14 cellular contexts compared by ENCODE assay signal in genomic region chr9:87800456-87800855, GRCh38.
DNase-seq lines count a peak whose midpoint lies in the region; TF ChIP-seq lines count a peak whose summit lies in the region.
"Had no signal": no experiment of that assay in that cellular context is flagged by ENCODE, and none has a peak within 500 bp of the region (broad histone marks: within the 10 kb centered on the region; RNA-seq: fewer than 3 reads in every experiment).

No MANE protein-coding gene starts in this region.

- TF ChIP-seq CTCF in mesothelial cell of epicardium (IDR thresholded peaks at IDR 0.05; ENCODE audit: unreplicated experiment) (no peak), osteocyte (IDR thresholded peaks at IDR 0.05) (no peak)

- peaks cover 23% of the 10 kb centered on the region for H3K4me1 Mint-ChIP-seq in dendritic cell treated with granulocyte-macrophage colony-stimulating factor and Interleukin-4, amounts not matched to agents 40 ng/mL and 50 ng/mL, for 4 days (ENCODE audit: low read depth)
- H3K4me1 Mint-ChIP-seq in mesothelial cell of epicardium (peaks cover 40% of the 10 kb centered on the region), osteocyte (ENCODE audit: unreplicated experiment) (no peaks in the 10 kb centered on the region)

- no peak overlapping the region for H3K4me3 Mint-ChIP-seq in dendritic cell treated with granulocyte-macrophage colony-stimulating factor and Interleukin-4, amounts not matched to agents 40 ng/mL and 50 ng/mL, for 4 days
- H3K4me3 Mint-ChIP-seq in mesothelial cell of epicardium: no peak overlapping the region
- no peak overlapping the region for H3K4me3 Mint-ChIP-seq in osteocyte (ENCODE audit: unreplicated experiment)
- H3K4me3 Mint-ChIP-seq: CD4-positive, alpha-beta T cell; HFFc6 had no signal

- intact Hi-C loops in dendritic cell treated with granulocyte-macrophage colony-stimulating factor and Interleukin-4, amounts not matched to agents 40 ng/mL and 50 ng/mL, for 4 days (cut with micrococcal nuclease): no loop called here

- peak overlapping the region; percentile 21 for H3K27ac Mint-ChIP-seq in dendritic cell treated with granulocyte-macrophage colony-stimulating factor and Interleukin-4, amounts not matched to agents 40 ng/mL and 50 ng/mL, for 4 days
- H3K27ac Mint-ChIP-seq in mesothelial cell of epicardium (peak overlapping the region; percentile 17), osteocyte (ENCODE audit: unreplicated experiment) (no peak overlapping the region)
- H3K27ac Mint-ChIP-seq: CD4-positive, alpha-beta T cell; HFFc6 had no signal

- peak; percentile 79 for DNase-seq in ELF-1 (ENCODE audit: low read depth, low spot score)
- DNase-seq in mesothelial cell of epicardium (ENCODE audit: low spot score in 2 of 2, unreplicated experiment in 2 of 2): no peak
- DNase-seq in osteocyte (ENCODE audit: extremely low spot score, unreplicated experiment): peak; percentile 70
- DNase-seq in putamen (ENCODE audit: low spot score): no peak
- no peak for DNase-seq in G401 (ENCODE audit: low spot score)
- no peak for DNase-seq in NCI-H2196 treated with DMSO at 0.1 percent for 48 hours (lab: John Stamatoyannopoulos, UW; ENCODE audit: unreplicated experiment)
- no peak for DNase-seq in NCI-H1417 (lab: John Stamatoyannopoulos, UW)
- DNase-seq: ACHN; Calu3; CD4-positive, alpha-beta T cell; DMS 273 treated with DMSO at 0.1 percent for 48 hours; HCEC 1CT; HFFc6 had no signal

- no peaks in the 10 kb centered on the region for H3K9me3 Mint-ChIP-seq in dendritic cell treated with granulocyte-macrophage colony-stimulating factor and Interleukin-4, amounts not matched to agents 40 ng/mL and 50 ng/mL, for 4 days
- H3K9me3 Mint-ChIP-seq in mesothelial cell of epicardium (no peaks in the 10 kb centered on the region), osteocyte (ENCODE audit: unreplicated experiment) (no peaks in the 10 kb centered on the region)
- H3K9me3 Mint-ChIP-seq: CD4-positive, alpha-beta T cell; HFFc6 had no signal

- in situ Hi-C loops in G401 (cut with HindIII; ENCODE audit: low sequenced_read_pairs): no loop called here

- H3K27me3 Mint-ChIP-seq in dendritic cell treated with granulocyte-macrophage colony-stimulating factor and Interleukin-4, amounts not matched to agents 40 ng/mL and 50 ng/mL, for 4 days: peaks cover 17% of the 10 kb centered on the region
- H3K27me3 Mint-ChIP-seq in mesothelial cell of epicardium (ENCODE audit: low read depth) (no peaks in the 10 kb centered on the region), osteocyte (ENCODE audit: unreplicated experiment) (peaks cover 58% of the 10 kb centered on the region)
- H3K27me3 Mint-ChIP-seq: CD4-positive, alpha-beta T cell had no signal

- no peaks in the 10 kb centered on the region for H3K36me3 Mint-ChIP-seq in dendritic cell treated with granulocyte-macrophage colony-stimulating factor and Interleukin-4, amounts not matched to agents 40 ng/mL and 50 ng/mL, for 4 days (ENCODE audit: low read depth)
- no peaks in the 10 kb centered on the region for H3K36me3 Mint-ChIP-seq in mesothelial cell of epicardium
- H3K36me3 Mint-ChIP-seq in osteocyte (ENCODE audit: unreplicated experiment): no peaks in the 10 kb centered on the region

Comparison
In these comparisons a context has a peak if more than half of its experiments do, and no peak if none do; other contexts are left out.
1. DNase-seq: peak in ELF-1 (single experiment) and osteocyte (single experiment); none in mesothelial cell of epicardium (0 of 2), putamen (single experiment), G401 (single experiment), NCI-H2196 treated with DMSO at 0.1 percent for 48 hours (single experiment) and NCI-H1417 (0 of 3).